ENCODE assay signal across 13 cellular contexts in genomic region chr22:46041642-46042041, GRCh38.
A peak's percentile ranks its signal among the peaks of the same experiment; 100 is the strongest.
DNase-seq lines count a peak whose midpoint lies in the region; ATAC-seq and TF ChIP-seq lines count a peak whose summit lies in the region.
"Had no signal": no experiment of that assay in that cellular context is flagged by ENCODE, and none has a peak within 500 bp of the region (broad histone marks: within the 10 kb centered on the region; RNA-seq: fewer than 3 reads in every experiment).

No MANE protein-coding gene starts in this region.

- H3K4me2 ChIP-seq in Karpas-422 (ENCODE audit: low read depth, low read length, poor library complexity, severe bottlenecking) (no peak overlapping the region), skeletal muscle satellite cell (ENCODE audit: low read length) (peak overlapping the region; percentile 99), neural progenitor cell (no peak overlapping the region)
- H3K4me2 ChIP-seq: PC-9 had no signal

- H4K20me1 ChIP-seq in Karpas-422 (ENCODE audit: insufficient read depth, low read depth, low read length) (no peaks in the 10 kb centered on the region), neural progenitor cell (ENCODE audit: low read depth) (peaks cover 6% of the 10 kb centered on the region)

- H3K4me1 ChIP-seq in Karpas-422 (ENCODE audit: low read length) (peaks cover 17% of the 10 kb centered on the region), skeletal muscle satellite cell (ENCODE audit: control insufficient read depth, insufficient read depth, low read length) (peaks cover 85% of the 10 kb centered on the region), BE2C (peaks cover 44% of the 10 kb centered on the region), neural progenitor cell (peaks cover 8% of the 10 kb centered on the region)

- no peak for ATAC-seq in GM21825 (IDR thresholded peaks at IDR 0.05; ENCODE audit: unreplicated experiment)
- no peak for ATAC-seq in activated CD8-positive, alpha-beta T cell treated with anti-CD3 and anti-CD28 coated beads, Interleukin-2, amount 10 ng/mL, durations not matched to agents 7 days and 5 days

- H3K9ac ChIP-seq in Karpas-422 (ENCODE audit: low read length) (0 out of 2 replicates have a peak overlapping the region, but pooled peaks have one; percentile 13), skeletal muscle satellite cell (ENCODE audit: low read depth, low read length) (peak overlapping the region; percentile 93), neural progenitor cell (no peak overlapping the region)

- H3K27ac Mint-ChIP-seq in activated CD8-positive, alpha-beta T cell treated with anti-CD3 and anti-CD28 coated beads, Interleukin-2, amount 10 ng/mL, durations not matched to agents 7 days and 5 days = no peak overlapping the region
- no peak overlapping the region for H3K27ac Mint-ChIP-seq in neural progenitor cell

- peaks cover 7% of the 10 kb centered on the region for H3F3A ChIP-seq in neural progenitor cell (ENCODE audit: low read depth)

- peaks cover 23% of the 10 kb centered on the region for H3K4me1 Mint-ChIP-seq in activated CD8-positive, alpha-beta T cell treated with anti-CD3 and anti-CD28 coated beads, Interleukin-2, amount 10 ng/mL, durations not matched to agents 7 days and 5 days (ENCODE audit: low read depth)
- peaks cover 11% of the 10 kb centered on the region for H3K4me1 Mint-ChIP-seq in neural progenitor cell

- CTCF ChIA-PET in activated CD8-positive, alpha-beta T cell treated with anti-CD3 and anti-CD28 coated beads, Interleukin-2, amount 10 ng/mL, durations not matched to agents 7 days and 5 days (lab: Charles Lee) = interaction anchor here (1.7 to 2.2 kb wide), 2 partner anchors 10 to 36 kb away, joined by 4 to 9 read pairs; no protein-coding TSS in a partner anchor

- no peaks in the 10 kb centered on the region for H3K27me3 ChIP-seq in Karpas-422 (ENCODE audit: low read length)
- H3K27me3 ChIP-seq in skeletal muscle satellite cell (ENCODE audit: control insufficient read depth, insufficient read depth, low read length) = no peaks in the 10 kb centered on the region
- no peaks in the 10 kb centered on the region for H3K27me3 ChIP-seq in BE2C
- H3K27me3 ChIP-seq in neural progenitor cell = peaks cover 50% of the 10 kb centered on the region
- H3K27me3 ChIP-seq: neutrophil had no signal

- H3K9me3 ChIP-seq in Karpas-422 (ENCODE audit: low read length) (no peaks in the 10 kb centered on the region), skeletal muscle satellite cell (replicated peaks; ENCODE audit: low read length) (no peaks in the 10 kb centered on the region), BE2C (no peaks in the 10 kb centered on the region), neural progenitor cell (ENCODE audit: low read depth) (no peaks in the 10 kb centered on the region)
- H3K9me3 ChIP-seq: neutrophil had no signal

- POLR2A ChIA-PET in activated CD8-positive, alpha-beta T cell treated with anti-CD3 and anti-CD28 coated beads, Interleukin-2, amount 10 ng/mL, durations not matched to agents 7 days and 5 days (lab: Charles Lee) = no interaction called here

- peaks cover 7% of the 10 kb centered on the region for H3K27me3 Mint-ChIP-seq in activated CD8-positive, alpha-beta T cell treated with anti-CD3 and anti-CD28 coated beads, Interleukin-2, amount 10 ng/mL, durations not matched to agents 7 days and 5 days (ENCODE audit: low read depth)
- peaks cover 36% of the 10 kb centered on the region for H3K27me3 Mint-ChIP-seq in neural progenitor cell (ENCODE audit: insufficient read depth, low read depth)

- no peak overlapping the region for H2AFZ ChIP-seq in Karpas-422 (ENCODE audit: low read length)
- no peak overlapping the region for H2AFZ ChIP-seq in neural progenitor cell (replicated peaks)
- H2AFZ ChIP-seq: PC-9 had no signal

- H3K4me3 ChIP-seq in Karpas-422 (ENCODE audit: low read length) (no peak overlapping the region), skeletal muscle satellite cell (ENCODE audit: low read length) (peak overlapping the region; percentile 61), BE2C (ENCODE audit: low read depth, low read length) (no peak overlapping the region), neural progenitor cell (no peak overlapping the region)
- H3K4me3 ChIP-seq: PC-9 had no signal

- H3K36me3 ChIP-seq in Karpas-422 (ENCODE audit: insufficient read depth, low read length) = no peaks in the 10 kb centered on the region
- no peaks in the 10 kb centered on the region for H3K36me3 ChIP-seq in skeletal muscle satellite cell (ENCODE audit: insufficient read depth, low read length)
- no peaks in the 10 kb centered on the region for H3K36me3 ChIP-seq in BE2C
- H3K36me3 ChIP-seq in neural progenitor cell = no peaks in the 10 kb centered on the region
- H3K36me3 ChIP-seq: neutrophil had no signal

- H3K79me2 ChIP-seq in Karpas-422 (ENCODE audit: low read length) = no peaks in the 10 kb centered on the region
- no peaks in the 10 kb centered on the region for H3K79me2 ChIP-seq in neural progenitor cell (ENCODE audit: low read depth)

- H3K27ac ChIP-seq in Karpas-422 (ENCODE audit: low read length) (no peak overlapping the region), epithelial cell of prostate (peak overlapping the region; percentile 79), neural progenitor cell (no peak overlapping the region)
- H3K27ac ChIP-seq: neutrophil, PC-9 had no signal

- H3K9me2 ChIP-seq in Karpas-422 (replicated peaks; ENCODE audit: insufficient read depth, low read length) = no peaks in the 10 kb centered on the region

- no peak overlapping the region for H3K4me3 Mint-ChIP-seq in activated CD8-positive, alpha-beta T cell treated with anti-CD3 and anti-CD28 coated beads, Interleukin-2, amount 10 ng/mL, durations not matched to agents 7 days and 5 days
- no peak overlapping the region for H3K4me3 Mint-ChIP-seq in neural progenitor cell

- H3K9me3 Mint-ChIP-seq in activated CD8-positive, alpha-beta T cell treated with anti-CD3 and anti-CD28 coated beads, Interleukin-2, amount 10 ng/mL, durations not matched to agents 7 days and 5 days (ENCODE audit: insufficient read depth) = no peaks in the 10 kb centered on the region
- no peaks in the 10 kb centered on the region for H3K9me3 Mint-ChIP-seq in neural progenitor cell

- DNase-seq in Karpas-422 (no peak), NCI-H69 (lab: John Stamatoyannopoulos, UW) (peak; percentile 92), epithelial cell of prostate (ENCODE audit: low read depth, low spot score) (no peak), BE2C (no peak), neural progenitor cell (ENCODE audit: low spot score) (no peak)
- no peak for DNase-seq in activated CD8-positive, alpha-beta T cell treated with anti-CD3 and anti-CD28 coated beads, Interleukin-2, amount 10 ng/mL, durations not matched to agents 7 days and 5 days
- DNase-seq: activated CD8-positive, alpha-beta memory T cell treated with anti-CD3 and anti-CD28 coated beads, Interleukin-2, amount 50 U/mL, for 4 hours; NCI-H1694; PC-9; stimulated activated CD4-positive, alpha-beta T cell treated with anti-CD3 and anti-CD28 coated beads, Interleukin-4, amount 100 ng/mL, for 4 hours had no signal

- no peaks in the 10 kb centered on the region for H3K36me3 Mint-ChIP-seq in activated CD8-positive, alpha-beta T cell treated with anti-CD3 and anti-CD28 coated beads, Interleukin-2, amount 10 ng/mL, durations not matched to agents 7 days and 5 days (ENCODE audit: low read depth)
- no peaks in the 10 kb centered on the region for H3K36me3 Mint-ChIP-seq in neural progenitor cell

- TF ChIP-seq CTCF in BE2C (IDR thresholded peaks at IDR 0.05; ENCODE audit: low read depth, low read length) (no peak), neural progenitor cell (IDR thresholded peaks at IDR 0.05) (no peak)
